In the genomic region with DNA sequence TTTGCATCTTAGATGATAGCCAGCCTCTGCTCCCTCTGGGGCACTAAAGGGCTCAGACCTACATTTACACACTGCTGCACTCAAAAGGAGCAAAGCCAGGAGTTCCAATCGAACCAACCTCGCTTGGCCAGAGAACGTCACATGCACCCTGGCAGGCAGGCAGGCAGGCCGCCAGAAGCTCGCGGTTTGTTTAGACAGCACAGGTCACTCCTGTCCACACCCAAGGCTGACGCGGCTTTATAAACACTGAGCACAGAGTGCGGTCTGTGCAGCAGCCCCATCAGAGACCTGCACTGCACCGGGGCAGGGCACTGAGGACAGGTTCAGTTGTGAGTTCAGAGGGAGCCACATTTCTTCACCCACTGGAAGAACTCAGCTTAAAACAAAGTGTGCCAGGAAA, we compare ENCODE assay signal across 12 cellular contexts.
DNase-seq lines count a peak whose midpoint lies in the region; ATAC-seq, FAIRE-seq and TF ChIP-seq lines count a peak whose summit lies in the region.
"Had no signal": no experiment of that assay in that cellular context is flagged by ENCODE, and none has a peak within 500 bp of the region (broad histone marks: within the 10 kb centered on the region; RNA-seq: fewer than 3 reads in every experiment).

No MANE protein-coding gene starts in this region.

- no TSS peak for BruUV-seq in K562 (replicated peaks; lab: Mats Ljungman, UMichigan)

- DNase-seq in LNCaP clone FGC (ENCODE audit: low read depth): peak; percentile 87
- DNase-seq in K562 (ENCODE audit: extremely low read depth in 1 of 4, low spot score in 3 of 4): peak; percentile 16 to 50 (median 20)
- DNase-seq in left colon: peak; percentile 89 to 92
- DNase-seq in T-helper 2 cell: no peak
- DNase-seq in activated CD4-positive, alpha-beta T cell treated with anti-CD3 and anti-CD28 coated beads for 36 hours: no peak
- no peak for DNase-seq in activated CD4-positive, CD25-positive, alpha-beta regulatory T cell (lab: John Stamatoyannopoulos, UW)
- DNase-seq: AML-193 had no signal

- peaks cover 0 to 5% of the 10 kb centered on the region in 2 experiments; a peak in 1 of 5 replicates for H3K4me1 ChIP-seq in K562 (replicated peaks in 1 of 2; ENCODE audit: control insufficient read depth in 2 of 2, insufficient read depth in 2 of 2, low read length in 2 of 2)

- no peaks in the 10 kb centered on the region for H3K27me3 Mint-ChIP-seq in activated CD4-positive, alpha-beta T cell treated with anti-CD3 and anti-CD28 coated beads for 36 hours
- H3K27me3 Mint-ChIP-seq: activated naive CD8-positive, alpha-beta T cell had no signal

- in situ Hi-C loops in K562 (cut with MboI): no loop called here

- POLR2A ChIA-PET in K562 (lab: Yijun Ruan, JAX): interaction anchor here (0.6 to 1.8 kb wide), 2 partner anchors 12 to 203 kb away, joined by 3 read pairs; no protein-coding TSS in a partner anchor
- POLR2A ChIA-PET in activated CD4-positive, alpha-beta T cell treated with anti-CD3 and anti-CD28 coated beads for 36 hours (lab: Charles Lee): no interaction called here

- ATAC-seq in K562 (peak; percentile 82), left colon (peak; percentile 94), GM21576 (IDR thresholded peaks at IDR 0.05; ENCODE audit: unreplicated experiment) (no peak)
- no peak for ATAC-seq in activated CD4-positive, alpha-beta T cell treated with anti-CD3 and anti-CD28 coated beads for 36 hours
- ATAC-seq: SK-N-SH treated with all-trans-retinoic acid at 6 μM for 48 hours had no signal

- 4% methylated on average over 6 of the region's 10 CpGs for WGBS in K562 (ENCODE audit: insufficient coverage, low coverage, missing lambda C conversion rate)

- no peaks in the 10 kb centered on the region for H3K9me1 ChIP-seq in K562 (ENCODE audit: control insufficient read depth, insufficient read depth, low read length)

- H3K9ac ChIP-seq in K562 (ENCODE audit: insufficient read depth in 1 of 2, low read depth in 2 of 2, low read length in 2 of 2): peak overlapping the region in 1 of 2 experiments; percentile 36; a peak in 1 of 4 replicates

- no peaks in the 10 kb centered on the region for H3K9me3 Mint-ChIP-seq in activated CD4-positive, alpha-beta T cell treated with anti-CD3 and anti-CD28 coated beads for 36 hours (ENCODE audit: low read depth)

- TF ChIP-seq CTCF in 22Rv1 (IDR thresholded peaks at IDR 0.05) (no peak), LNCaP clone FGC (IDR thresholded peaks at IDR 0.05; ENCODE audit: control insufficient read depth, extremely low read depth, insufficient read depth) (no peak), K562 (IDR thresholded peaks at IDR 0.05 in 2 of 3, conservative IDR thresholded peaks at IDR 0.05 in 1 of 3; ENCODE audit: insufficient read depth in 2 of 3, low read depth in 1 of 3, low read length in 3 of 3) (no peak)

- no peak for FAIRE-seq in K562 (lab: Jason Lieb, UNC)

- H3K4me3 Mint-ChIP-seq in activated CD4-positive, alpha-beta T cell treated with anti-CD3 and anti-CD28 coated beads for 36 hours: no peak overlapping the region
- H3K4me3 Mint-ChIP-seq: activated naive CD8-positive, alpha-beta T cell had no signal

- CTCF ChIA-PET in K562 (lab: Yijun Ruan, JAX; ENCODE audit: low intra/inter-chr PET ratio): no interaction called here
- CTCF ChIA-PET in activated CD4-positive, alpha-beta T cell treated with anti-CD3 and anti-CD28 coated beads for 36 hours (lab: Charles Lee): interaction anchor here (1.1 kb wide), 1 partner anchor 116 kb away, joined by 3 read pairs; no protein-coding TSS in a partner anchor

- peaks cover 6% of the 10 kb centered on the region for H3K4me1 Mint-ChIP-seq in activated CD4-positive, alpha-beta T cell treated with anti-CD3 and anti-CD28 coated beads for 36 hours

- H3K4me3 ChIP-seq in LNCaP clone FGC (ENCODE audit: low read depth, low read length): no peak overlapping the region
- H3K4me3 ChIP-seq in K562: no peak overlapping the region

- no peak overlapping the region for H3K27ac Mint-ChIP-seq in activated CD4-positive, alpha-beta T cell treated with anti-CD3 and anti-CD28 coated beads for 36 hours
- H3K27ac Mint-ChIP-seq: activated naive CD8-positive, alpha-beta T cell had no signal

- no peak for TF ChIP-seq POLR2A in K562 (conservative IDR thresholded peaks at IDR 0.05)

- no peak overlapping the region; the same call in 1 of the 2 replicates for H3K4me2 ChIP-seq in K562 (ENCODE audit: insufficient read depth, low read length)

- no peaks in the 10 kb centered on the region for H3K27me3 ChIP-seq in K562 (ENCODE audit: control insufficient read depth in 2 of 2, insufficient read depth in 2 of 2, low read length in 2 of 2)

- TF ChIP-seq RAD21 in K562 (CRISPR knock-in tag; conservative IDR thresholded peaks at IDR 0.05 in 1 of 2, IDR thresholded peaks at IDR 0.05 in 1 of 2): no peak

- no peaks in the 10 kb centered on the region for H3K36me3 ChIP-seq in K562 (ENCODE audit: control insufficient read depth, insufficient read depth, low read length)

- no peaks in the 10 kb centered on the region for H4K20me1 ChIP-seq in K562 (replicated peaks; ENCODE audit: control insufficient read depth, insufficient read depth, low read length)

- TF ChIP-seq EP300 in K562 (IDR thresholded peaks at IDR 0.05; ENCODE audit: low read length): no peak

- H3K9me3 ChIP-seq in K562 (replicated peaks; ENCODE audit: control insufficient read depth, insufficient read depth, low read depth, low read length): no peaks in the 10 kb centered on the region; the same call in 1 of the 2 replicates

- H3K36me3 Mint-ChIP-seq in activated CD4-positive, alpha-beta T cell treated with anti-CD3 and anti-CD28 coated beads for 36 hours (ENCODE audit: low read depth): no peaks in the 10 kb centered on the region
- H3K36me3 Mint-ChIP-seq: activated naive CD8-positive, alpha-beta T cell had no signal

- intact Hi-C loops in K562 (cut with micrococcal nuclease) (no loop called here), left colon (cut with DNase I, micrococcal nuclease) (no loop called here)
- intact Hi-C loops in activated CD4-positive, alpha-beta T cell treated with anti-CD3 and anti-CD28 coated beads for 36 hours (cut with DNase I, micrococcal nuclease): no loop called here

- H3K79me2 ChIP-seq in K562 (ENCODE audit: control insufficient read depth, insufficient read depth, low read length): no peaks in the 10 kb centered on the region

- H3K27ac ChIP-seq in 22Rv1 (peak overlapping the region; percentile 74), K562 (ENCODE audit: extremely low read depth, low read depth, low read length) (no peak overlapping the region)
- H3K27ac ChIP-seq: HL-60 had no signal

- 0 out of 2 replicates have a peak overlapping the region, but pooled peaks have one; percentile 29 for H2AFZ ChIP-seq in K562 (ENCODE audit: low read depth, low read length)

TF ChIP-seq in K562, 482 proteins besides CTCF, POLR2A, EP300 and RAD21:
- peak; percentile 39; the same call in 1 of the 2 replicates for TF ChIP-seq CREM (IDR thresholded peaks at IDR 0.05; ENCODE audit: low read depth)
- no peak for TF ChIP-seq NFYB (IDR thresholded peaks at IDR 0.05; ENCODE audit: extremely low read depth, insufficient read length)
- TF ChIP-seq BHLHE40 (IDR thresholded peaks at IDR 0.05; ENCODE audit: low read length): 0 out of 2 replicates have a peak, but pooled peaks have one; percentile 20
- TF ChIP-seq ZNF165 (CRISPR knock-in tag; IDR thresholded peaks at IDR 0.05; ENCODE audit: borderline replicate concordance): no peak
- no peak for TF ChIP-seq ZNF444 (CRISPR knock-in tag; IDR thresholded peaks at IDR 0.05)
- no peak for TF ChIP-seq ZNF584 (CRISPR knock-in tag; IDR thresholded peaks at IDR 0.05; ENCODE audit: low read depth)
- 0 out of 2 replicates have a peak, but pooled peaks have one; percentile 27 for TF ChIP-seq CTBP1 (IDR thresholded peaks at IDR 0.05; ENCODE audit: borderline replicate concordance)
- no peak for TF ChIP-seq TAL1 (IDR thresholded peaks at IDR 0.05)
- 0 out of 2 replicates have a peak, but pooled peaks have one; percentile 22 for TF ChIP-seq ZFX (CRISPR knock-in tag; IDR thresholded peaks at IDR 0.05)
- TF ChIP-seq, protein P1, sequence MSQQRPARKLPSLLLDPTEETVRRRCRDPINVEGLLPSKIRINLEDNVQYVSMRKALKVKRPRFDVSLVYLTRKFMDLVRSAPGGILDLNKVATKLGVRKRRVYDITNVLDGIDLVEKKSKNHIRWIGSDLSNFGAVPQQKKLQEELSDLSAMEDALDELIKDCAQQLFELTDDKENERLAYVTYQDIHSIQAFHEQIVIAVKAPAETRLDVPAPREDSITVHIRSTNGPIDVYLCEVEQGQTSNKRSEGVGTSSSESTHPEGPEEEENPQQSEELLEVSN (IDR thresholded peaks at IDR 0.05; ENCODE audit: borderline replicate concordance in 1 of 2, extremely low read depth in 1 of 2, insufficient read depth in 1 of 2, insufficient read length in 1 of 2, low read depth in 1 of 2, low read length in 1 of 2, poor library complexity in 1 of 2, severe bottlenecking in 1 of 2): peak in 1 of 2 experiments; percentile 23
- peak; percentile 39 for TF ChIP-seq ZFP36 (IDR thresholded peaks at IDR 0.05; ENCODE audit: low read depth, low read length, partially characterized antibody)
- TF ChIP-seq, protein P2, sequence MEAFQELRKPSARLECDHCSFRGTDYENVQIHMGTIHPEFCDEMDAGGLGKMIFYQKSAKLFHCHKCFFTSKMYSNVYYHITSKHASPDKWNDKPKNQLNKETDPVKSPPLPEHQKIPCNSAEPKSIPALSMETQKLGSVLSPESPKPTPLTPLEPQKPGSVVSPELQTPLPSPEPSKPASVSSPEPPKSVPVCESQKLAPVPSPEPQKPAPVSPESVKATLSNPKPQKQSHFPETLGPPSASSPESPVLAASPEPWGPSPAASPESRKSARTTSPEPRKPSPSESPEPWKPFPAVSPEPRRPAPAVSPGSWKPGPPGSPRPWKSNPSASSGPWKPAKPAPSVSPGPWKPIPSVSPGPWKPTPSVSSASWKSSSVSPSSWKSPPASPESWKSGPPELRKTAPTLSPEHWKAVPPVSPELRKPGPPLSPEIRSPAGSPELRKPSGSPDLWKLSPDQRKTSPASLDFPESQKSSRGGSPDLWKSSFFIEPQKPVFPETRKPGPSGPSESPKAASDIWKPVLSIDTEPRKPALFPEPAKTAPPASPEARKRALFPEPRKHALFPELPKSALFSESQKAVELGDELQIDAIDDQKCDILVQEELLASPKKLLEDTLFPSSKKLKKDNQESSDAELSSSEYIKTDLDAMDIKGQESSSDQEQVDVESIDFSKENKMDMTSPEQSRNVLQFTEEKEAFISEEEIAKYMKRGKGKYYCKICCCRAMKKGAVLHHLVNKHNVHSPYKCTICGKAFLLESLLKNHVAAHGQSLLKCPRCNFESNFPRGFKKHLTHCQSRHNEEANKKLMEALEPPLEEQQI (IDR thresholded peaks at IDR 0.05): no peak

Comparison
In these comparisons a context has a peak if more than half of its experiments do, and no peak if none do; other contexts are left out.
1. DNase-seq: peak in LNCaP clone FGC (single experiment), K562 (4 of 4) and left colon (2 of 2); none in T-helper 2 cell (0 of 5), activated CD4-positive, alpha-beta T cell treated with anti-CD3 and anti-CD28 coated beads for 36 hours (single experiment) and activated CD4-positive, CD25-positive, alpha-beta regulatory T cell (0 of 4).
2. ATAC-seq: peak in K562 (single experiment) and left colon (single experiment); none in GM21576 (single experiment) and activated CD4-positive, alpha-beta T cell treated with anti-CD3 and anti-CD28 coated beads for 36 hours (single experiment).